1 cellular context compared by ENCODE assay signal in genomic region chr11:13434247-13435205, GRCh38.
TF ChIP-seq lines count a peak whose summit lies in the region.

No MANE protein-coding gene starts in this region.

TF ChIP-seq in GM12878, 131 proteins besides CTCF, POLR2A, EP300 and RAD21 (continued from another document):
- no peak for TF ChIP-seq IKZF1 (conservative IDR thresholded peaks at IDR 0.05)
